14 cellular contexts compared by ENCODE assay signal in genomic region chr18:58257461-58257860, GRCh38.
DNase-seq lines count a peak whose midpoint lies in the region; ATAC-seq, FAIRE-seq and TF ChIP-seq lines count a peak whose summit lies in the region.
"Had no signal": no experiment of that assay in that cellular context is flagged by ENCODE, and none has a peak within 500 bp of the region (broad histone marks: within the 10 kb centered on the region; RNA-seq: fewer than 3 reads in every experiment).

No MANE protein-coding gene starts in this region.

- peaks cover 51% of the 10 kb centered on the region for H3K79me2 ChIP-seq in astrocyte (ENCODE audit: insufficient read depth, low read length)

- peak overlapping the region in 3 of 11 experiments; percentile 31 to 33 (median 31); a peak in 3 of 22 replicates for H3K9ac ChIP-seq in BLaER1 treated with 17β-estradiol and CSF1 and Interleukin-3, amounts not matched to agents 10 nM and 100 nM
- no peak overlapping the region for H3K9ac ChIP-seq in astrocyte (ENCODE audit: low read length)

- H3K27ac ChIP-seq in BLaER1 treated with 17β-estradiol and CSF1 and Interleukin-3, amounts not matched to agents 10 nM and 100 nM = peak overlapping the region in 9 of 11 experiments; percentile 16 to 64 (median 47); a peak in 14 of 22 replicates
- H3K27ac ChIP-seq in astrocyte (ENCODE audit: low read depth, low read length) = no peak overlapping the region

- H3K9me3 Mint-ChIP-seq in HFFc6 (no peaks in the 10 kb centered on the region), astrocyte (ENCODE audit: unreplicated experiment) (no peaks in the 10 kb centered on the region)

- H3K4me1 ChIP-seq in BLaER1 treated with 17β-estradiol and CSF1 and Interleukin-3, amounts not matched to agents 10 nM and 100 nM = peaks cover 15 to 22% (median 18%) of the 10 kb centered on the region in 10 experiments
- no peaks in the 10 kb centered on the region for H3K4me1 ChIP-seq in astrocyte (ENCODE audit: insufficient read depth, low read length)

- H3K36me3 Mint-ChIP-seq in HFFc6 (ENCODE audit: low read depth) = peaks cover 16% of the 10 kb centered on the region
- H3K36me3 Mint-ChIP-seq in astrocyte (ENCODE audit: low read depth, unreplicated experiment) = peaks cover 7% of the 10 kb centered on the region
- no peaks in the 10 kb centered on the region for H3K36me3 Mint-ChIP-seq in T-helper 17 cell (ENCODE audit: low read depth)

- H3K27ac Mint-ChIP-seq in HFFc6 (peak overlapping the region; percentile 44; the same call in 1 of the 2 replicates), astrocyte (ENCODE audit: unreplicated experiment) (peak overlapping the region; percentile 90), T-helper 17 cell (no peak overlapping the region)

- H3K4me3 Mint-ChIP-seq in HFFc6 (no peak overlapping the region; the same call in 1 of the 2 replicates), astrocyte (ENCODE audit: unreplicated experiment) (peak overlapping the region; percentile 66), T-helper 17 cell (no peak overlapping the region)

- TF ChIP-seq CTCF in HFFc6 (IDR thresholded peaks at IDR 0.05) (no peak), astrocyte (IDR thresholded peaks at IDR 0.05; ENCODE audit: insufficient read depth, low read depth, low read length) (no peak)

- H3K9me3 ChIP-seq in BLaER1 treated with 17β-estradiol and CSF1 and Interleukin-3, amounts not matched to agents 10 nM and 100 nM (replicated peaks in 1 of 11) = peaks cover 8 to 29% (median 23%) of the 10 kb centered on the region in 11 experiments; a peak in 21 of 22 replicates
- H3K9me3 ChIP-seq in astrocyte (ENCODE audit: insufficient read depth, low read depth, low read length) (no peaks in the 10 kb centered on the region), T-helper 17 cell (ENCODE audit: control insufficient read depth, low read length, poor library complexity, severe bottlenecking) (no peaks in the 10 kb centered on the region)

- H3K4me1 Mint-ChIP-seq in HFFc6 (ENCODE audit: low read depth) (peaks cover 30% of the 10 kb centered on the region), astrocyte (ENCODE audit: low read depth, unreplicated experiment) (peaks cover 40% of the 10 kb centered on the region), T-helper 17 cell (no peaks in the 10 kb centered on the region)

- peaks cover 10 to 28% (median 18%) of the 10 kb centered on the region in 11 experiments; a peak in 19 of 22 replicates for H3K36me3 ChIP-seq in BLaER1 treated with 17β-estradiol and CSF1 and Interleukin-3, amounts not matched to agents 10 nM and 100 nM
- H3K36me3 ChIP-seq in astrocyte (ENCODE audit: insufficient read depth, low read length) = peaks cover 4% of the 10 kb centered on the region

- DNase-seq in HFFc6 (no peak), astrocyte (ENCODE audit: low read depth) (peak; percentile 52), midbrain (lab: John Stamatoyannopoulos, UW) (peak; percentile 6), T-helper 2 cell (no peak), T-helper 17 cell (no peak), RKO (ENCODE audit: low spot score) (no peak)
- DNase-seq: activated gamma-delta T cell treated with Interleukin-2 at 50 U/mL for 16 hours; C1 segment of cervical spinal cord; effector memory CD4-positive, alpha-beta T cell; NCI-H2227 treated with DMSO at 0.1 percent for 48 hours; occipital lobe had no signal

- no peak overlapping the region for H3K4me3 ChIP-seq in BLaER1 treated with 17β-estradiol and CSF1 and Interleukin-3, amounts not matched to agents 10 nM and 100 nM
- no peak overlapping the region for H3K4me3 ChIP-seq in astrocyte (ENCODE audit: insufficient read depth, low read depth, low read length)

- H3K4me2 ChIP-seq in BLaER1 treated with 17β-estradiol and CSF1 and Interleukin-3, amounts not matched to agents 10 nM and 100 nM = peak overlapping the region; percentile 28 to 80 (median 60)
- peak overlapping the region; percentile 9 for H3K4me2 ChIP-seq in astrocyte (ENCODE audit: low read length)

- H3K27me3 Mint-ChIP-seq in HFFc6 (ENCODE audit: insufficient read depth) (no peaks in the 10 kb centered on the region), astrocyte (ENCODE audit: low read depth, unreplicated experiment) (no peaks in the 10 kb centered on the region), T-helper 17 cell (peaks cover 7% of the 10 kb centered on the region)

- ATAC-seq in T-helper 17 cell (no peak), GM21825 (IDR thresholded peaks at IDR 0.05; ENCODE audit: unreplicated experiment) (no peak)

- FAIRE-seq in astrocyte (lab: Jason Lieb, UNC) = no peak
- FAIRE-seq: H54 had no signal

- no peak overlapping the region for H2AFZ ChIP-seq in astrocyte (ENCODE audit: low read depth, low read length)

- no peaks in the 10 kb centered on the region for H4K20me1 ChIP-seq in BLaER1 treated with 17β-estradiol and CSF1 and Interleukin-3, amounts not matched to agents 10 nM and 100 nM
- H4K20me1 ChIP-seq in astrocyte (ENCODE audit: insufficient read depth, low read length) = peaks cover 41% of the 10 kb centered on the region

- H3K27me3 ChIP-seq in BLaER1 treated with 17β-estradiol and CSF1 and Interleukin-3, amounts not matched to agents 10 nM and 100 nM = no peaks in the 10 kb centered on the region
- no peaks in the 10 kb centered on the region for H3K27me3 ChIP-seq in astrocyte (ENCODE audit: insufficient read depth, low read length)

Comparison
In these comparisons a context has a peak if more than half of its experiments do, and no peak if none do; other contexts are left out.
1. DNase-seq: peak in astrocyte (single experiment) and midbrain (single experiment); none in HFFc6 (single experiment), T-helper 2 cell (0 of 5), T-helper 17 cell (0 of 3) and RKO (single experiment).